1 cellular context compared by ENCODE assay signal in the genomic region with DNA sequence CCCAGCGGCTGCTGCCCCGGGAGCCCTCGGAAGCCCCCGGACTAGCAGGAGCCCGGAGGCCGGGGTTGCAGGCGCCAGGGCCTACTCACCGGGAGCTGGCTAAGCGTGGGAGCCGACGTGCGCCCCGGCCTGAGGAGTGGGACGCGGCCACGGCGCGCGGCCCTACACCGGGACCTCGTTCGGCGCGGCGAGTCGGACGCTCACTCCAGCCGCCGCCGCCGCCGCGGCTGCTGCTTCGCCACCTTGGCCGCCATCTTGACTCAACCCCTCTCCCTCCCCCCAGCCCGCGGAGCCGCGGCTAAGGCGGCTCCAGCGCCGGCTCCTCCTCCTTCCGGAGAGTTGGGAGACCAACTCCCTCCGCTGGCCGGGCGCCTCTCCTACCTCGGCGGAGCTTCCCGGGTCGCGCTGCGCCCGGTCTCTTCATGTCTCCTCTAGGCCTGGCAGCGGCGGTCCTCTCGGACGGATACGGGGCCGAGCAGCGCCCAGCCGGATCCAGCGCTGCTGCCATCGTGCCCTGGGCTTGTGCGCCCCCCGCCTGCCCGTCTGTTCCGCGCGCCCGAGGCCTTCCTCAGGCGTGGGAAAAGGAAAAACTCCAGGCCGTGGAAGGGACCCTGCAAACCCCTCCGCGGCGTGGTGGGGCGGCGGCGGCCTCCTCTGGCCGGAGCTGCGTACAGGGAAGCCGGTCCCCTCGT.
TF ChIP-seq lines count a peak whose summit lies in the region.

TSS of gene NCOR1 (minus strand) at position 262 of the 692 bp plus-strand sequence. CDS start 20,965 bp downstream, outside the sequence.

TF ChIP-seq in HepG2, 621 proteins besides CTCF, POLR2A, EP300 and RAD21 (continued from another document):
- TF ChIP-seq DBP (CRISPR knock-in tag; IDR thresholded peaks at IDR 0.05; ENCODE audit: not compliant biosample characterization) = peak; percentile 61
- peak; percentile 53 for TF ChIP-seq CCDC6 (CRISPR knock-in tag; IDR thresholded peaks at IDR 0.05)
- TF ChIP-seq ZNF639 (CRISPR knock-in tag; conservative IDR thresholded peaks at IDR 0.05) = peak; percentile 85
- peak; percentile 90 for TF ChIP-seq HOXA3 (CRISPR knock-in tag; IDR thresholded peaks at IDR 0.05)
- TF ChIP-seq ZNF563 (CRISPR knock-in tag; IDR thresholded peaks at IDR 0.05) = peak; percentile 71
- TF ChIP-seq HMGA1 (CRISPR knock-in tag; conservative IDR thresholded peaks at IDR 0.05) = no peak
- peak; percentile 41; the same call in 1 of the 2 replicates for TF ChIP-seq NCOA2 (CRISPR knock-in tag; IDR thresholded peaks at IDR 0.05)
- TF ChIP-seq ATAD3A (CRISPR knock-in tag; IDR thresholded peaks at IDR 0.05) = no peak
- TF ChIP-seq NONO (IDR thresholded peaks at IDR 0.05) = no peak
- peak; percentile 52 for TF ChIP-seq NONO (CRISPR knock-in tag; conservative IDR thresholded peaks at IDR 0.05)
- peak; percentile 30; the same call in 1 of the 2 replicates for TF ChIP-seq FOXA3 (CRISPR knock-in tag; IDR thresholded peaks at IDR 0.05)
